Comparison of ENCODE assay signal across 15 cellular contexts in genomic region chr5:132049559-132049958, GRCh38. TPM values are rescaled to one million over a fixed set of nuclear protein-coding genes. Genes with fewer than 3 reads are reported as not detected.
DNase-seq lines count a peak whose midpoint lies in the region; ATAC-seq and TF ChIP-seq lines count a peak whose summit lies in the region.
"Had no signal": no experiment of that assay in that cellular context is flagged by ENCODE, and none has a peak within 500 bp of the region (broad histone marks: within the 10 kb centered on the region; RNA-seq: fewer than 3 reads in every experiment).

No MANE protein-coding gene starts in this region.

- H3K27me3 ChIP-seq in right atrium auricular region: no peaks in the 10 kb centered on the region
- peaks cover 11% of the 10 kb centered on the region for H3K27me3 ChIP-seq in left ventricle myocardium inferior (ENCODE audit: low read depth)
- no peaks in the 10 kb centered on the region for H3K27me3 ChIP-seq in right lobe of liver
- H3K27me3 ChIP-seq: BE2C had no signal

- H3K27ac ChIP-seq in right atrium auricular region (no peak overlapping the region), left ventricle myocardium inferior (replicated peaks) (no peak overlapping the region), right lobe of liver (no peak overlapping the region)

- ATAC-seq in right lobe of liver: no peak
- ATAC-seq: GM23338 had no signal

- H3K4me1 ChIP-seq in right atrium auricular region (no peaks in the 10 kb centered on the region), left ventricle myocardium inferior (no peaks in the 10 kb centered on the region), right lobe of liver (no peaks in the 10 kb centered on the region)
- H3K4me1 ChIP-seq: BE2C, Caco-2 had no signal

- H3K4me3 ChIP-seq in right atrium auricular region: no peak overlapping the region
- no peak overlapping the region for H3K4me3 ChIP-seq in left ventricle myocardium inferior
- H3K4me3 ChIP-seq in right lobe of liver: no peak overlapping the region
- H3K4me3 ChIP-seq: GM23338 had no signal

- 87% methylated on average over 12 of the region's 12 CpGs for WGBS in right lobe of liver (ENCODE audit: insufficient coverage, low coverage, low lambda C conversion rate, missing lambda C conversion rate)

- no peak for TF ChIP-seq CTCF in right atrium auricular region (IDR thresholded peaks at IDR 0.05)
- TF ChIP-seq CTCF in left ventricle myocardium inferior (IDR thresholded peaks at IDR 0.05; ENCODE audit: borderline replicate concordance): no peak
- TF ChIP-seq CTCF in right lobe of liver (IDR thresholded peaks at IDR 0.05): no peak

- H3K9me3 ChIP-seq in right atrium auricular region (no peaks in the 10 kb centered on the region), left ventricle myocardium inferior (replicated peaks) (no peaks in the 10 kb centered on the region), right lobe of liver (no peaks in the 10 kb centered on the region)
- H3K9me3 ChIP-seq: BE2C, Caco-2 had no signal

- intact Hi-C loops in left ventricle myocardium inferior (cut with micrococcal nuclease): no loop called here
- intact Hi-C loops in posterior vena cava (cut with DNase I): no loop called here
- intact Hi-C loops in right lobe of liver (cut with DNase I): no loop called here

- TF ChIP-seq POLR2A in right lobe of liver (IDR thresholded peaks at IDR 0.05): no peak

- H3K36me3 ChIP-seq in right atrium auricular region (no peaks in the 10 kb centered on the region), left ventricle myocardium inferior (no peaks in the 10 kb centered on the region), right lobe of liver (no peaks in the 10 kb centered on the region)
- H3K36me3 ChIP-seq: BE2C had no signal

- DNase-seq in right atrium auricular region (ENCODE audit: low spot score): peak; percentile 36
- DNase-seq in left ventricle myocardium inferior: no peak
- peak; percentile 1 for DNase-seq in iPS-NIHi11 (ENCODE audit: low spot score)
- DNase-seq in posterior vena cava (ENCODE audit: low spot score): peak; percentile 38
- no peak for DNase-seq in right lobe of liver
- DNase-seq in CD1c-positive myeloid dendritic cell (ENCODE audit: extremely low spot score): no peak
- DNase-seq: BE2C, DMS153, DMS79, HCEC 1CT had no signal

RNA-seq across cellular contexts. Expression of gene IL3, which starts 10.9 kb away (rescaled TPM):
- total RNA-seq in right atrium auricular region (not detected), left ventricle myocardium inferior (not detected), posterior vena cava (not detected), right lobe of liver (not detected)
- total RNA-seq: A172; Caco-2; CD4-positive, alpha-beta T cell; GM23338; HT-29 had no signal

RNA-seq across cellular contexts. Expression of gene CSF2, which starts 24.0 kb away (rescaled TPM):
- not detected for total RNA-seq in right atrium auricular region
- not detected for total RNA-seq in left ventricle myocardium inferior
- not detected for total RNA-seq in posterior vena cava
- total RNA-seq in right lobe of liver: not detected
- total RNA-seq: Caco-2; CD4-positive, alpha-beta T cell; GM23338 had no signal

RNA-seq across cellular contexts. Expression of gene ACSL6, which starts 38.1 kb away (rescaled TPM):
- total RNA-seq in right atrium auricular region (1 to 10 TPM in 1 of 2 donors, under 1 TPM in 1; 0.71 to 1.6 TPM), left ventricle myocardium inferior (2.7 TPM), posterior vena cava (under 1 TPM; 0.32 to 0.62 TPM), right lobe of liver (1 to 10 TPM; 1.3 to 6.0 (median 4.6) TPM)
- total RNA-seq: HT-29 had no signal

Comparison
In these comparisons a context has a peak if more than half of its experiments do, and no peak if none do; other contexts are left out.
1. DNase-seq: peak in right atrium auricular region (single experiment), iPS-NIHi11 (single experiment) and posterior vena cava (single experiment); none in left ventricle myocardium inferior (single experiment), right lobe of liver (0 of 3) and CD1c-positive myeloid dendritic cell (single experiment).